22 cellular contexts compared by ENCODE assay signal in the genomic region with DNA sequence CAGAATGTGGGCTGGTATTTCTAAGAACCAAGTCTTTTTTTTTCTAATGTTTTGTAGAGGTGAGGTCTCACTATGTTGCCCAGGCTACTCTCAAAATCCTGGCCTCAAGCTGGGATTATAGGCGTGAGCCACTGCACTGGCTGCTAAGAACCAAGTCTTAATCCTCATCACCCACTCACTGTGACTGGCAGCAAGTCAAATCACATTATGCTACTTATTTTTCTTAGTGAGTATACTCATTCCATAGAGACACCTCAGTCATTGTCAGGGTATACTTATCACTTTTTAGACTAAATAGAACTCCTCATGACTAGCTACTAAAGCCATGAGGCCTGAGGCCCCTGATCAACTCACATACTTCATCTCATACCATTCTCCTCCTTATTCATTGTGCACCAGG.
DNase-seq lines count a peak whose midpoint lies in the region; ATAC-seq and TF ChIP-seq lines count a peak whose summit lies in the region.
"Had no signal": no experiment of that assay in that cellular context is flagged by ENCODE, and none has a peak within 500 bp of the region (broad histone marks: within the 10 kb centered on the region; RNA-seq: fewer than 3 reads in every experiment).

No MANE protein-coding gene starts in this region.

- no peak for TF ChIP-seq RAD21 in IMR-90 (IDR thresholded peaks at IDR 0.05; ENCODE audit: low read length)

- H3K79me1 ChIP-seq in IMR-90 (ENCODE audit: low read depth in 1 of 2, low read length in 2 of 2): no peaks in the 10 kb centered on the region

- DNase-seq in AG04449 (ENCODE audit: low read depth, low spot score): peak; percentile 31
- DNase-seq in IMR-90: peak; percentile 67
- DNase-seq in amniotic epithelial cell (ENCODE audit: low read depth): peak; percentile 54
- DNase-seq in foreskin fibroblast: peak; percentile 16 to 32
- DNase-seq in HCEC 1CT: no peak
- DNase-seq in glomerular visceral epithelial cell (ENCODE audit: extremely low spot score): no peak
- no peak for DNase-seq in heart right ventricle
- DNase-seq in retina: no peak
- DNase-seq: 8988T, COR-L47, DMS53, GF-D8, GOT3, KG1, MG63, NCI-H1092 treated with DMSO at 0.1 percent for 48 hours, NCI-H1694, NCI-H2107, NCI-H226, NCI-H69, PC-9 had no signal

- no peak overlapping the region for H3K27ac ChIP-seq in IMR-90 (ENCODE audit: insufficient read depth, low read length)
- H3K27ac ChIP-seq in heart right ventricle: no peak overlapping the region
- H3K27ac ChIP-seq: PC-9 had no signal

- no peak overlapping the region for H3K9ac ChIP-seq in IMR-90 (ENCODE audit: low read depth, low read length)

- CTCF ChIA-PET in AG04449 (lab: Yijun Ruan, JAX) (no interaction called here), IMR-90 (lab: Yijun Ruan, JAX) (no interaction called here)

- no peak overlapping the region for H3K4ac ChIP-seq in IMR-90 (ENCODE audit: low read depth, low read length)

- H3K27me3 ChIP-seq in IMR-90 (ENCODE audit: control insufficient read depth, insufficient read depth, low read length) (peaks cover 4% of the 10 kb centered on the region; the same call in 1 of the 2 replicates), heart right ventricle (no peaks in the 10 kb centered on the region)
- H3K27me3 ChIP-seq: MG63 had no signal

- H3K9me1 ChIP-seq in IMR-90 (ENCODE audit: insufficient read depth, low read length): no peaks in the 10 kb centered on the region

- no peak overlapping the region for H2BK15ac ChIP-seq in IMR-90 (ENCODE audit: low read depth, low read length)

- H3K23ac ChIP-seq in IMR-90 (ENCODE audit: low read depth, low read length): no peak overlapping the region

- BruUV-seq in IMR-90 (replicated peaks; lab: Mats Ljungman, UMichigan): no TSS peak

- no peaks in the 10 kb centered on the region for H3K9me3 ChIP-seq in IMR-90 (ENCODE audit: control insufficient read depth, insufficient read depth, low read length)
- no peaks in the 10 kb centered on the region for H3K9me3 ChIP-seq in heart right ventricle
- H3K9me3 ChIP-seq: MG63 had no signal

- no peak overlapping the region for H3K56ac ChIP-seq in IMR-90 (ENCODE audit: extremely low read depth, insufficient read depth, low read length)

- TF ChIP-seq CTCF in AG04449 (IDR thresholded peaks at IDR 0.05; ENCODE audit: insufficient read depth, low read length, missing control alignments) (no peak), IMR-90 (conservative IDR thresholded peaks at IDR 0.05; ENCODE audit: low read depth, low read length) (no peak), foreskin fibroblast (IDR thresholded peaks at IDR 0.05; ENCODE audit: low read depth, low read length) (no peak), heart right ventricle (IDR thresholded peaks at IDR 0.05) (no peak)

- intact Hi-C loops in IMR-90 (cut with micrococcal nuclease) (no loop called here), heart right ventricle (cut with DNase I) (no loop called here)

- H4K8ac ChIP-seq in IMR-90 (ENCODE audit: low read depth in 2 of 2, low read length in 2 of 2): no peak overlapping the region

- POLR2A ChIA-PET in AG04449 (lab: Yijun Ruan, JAX) (no interaction called here), IMR-90 (lab: Charles Lee; ENCODE audit: unreplicated experiment) (no interaction called here)

- no peak overlapping the region for H2BK20ac ChIP-seq in IMR-90 (ENCODE audit: low read depth, low read length)

- TF ChIP-seq POLR2A in IMR-90 (IDR thresholded peaks at IDR 0.05; ENCODE audit: low read depth, low read length): no peak

- H2AK9ac ChIP-seq in IMR-90 (replicated peaks; ENCODE audit: low read depth, low read length, poor library complexity): no peak overlapping the region

- no peak overlapping the region for H2BK5ac ChIP-seq in IMR-90 (ENCODE audit: low read depth, low read length, poor library complexity, severe bottlenecking)

- H2BK120ac ChIP-seq in IMR-90 (ENCODE audit: low read depth, low read length): no peak overlapping the region

- ATAC-seq in IMR-90 (ENCODE audit: low read depth): peak; percentile 48; the same call in 1 of the 2 replicates
- ATAC-seq in heart right ventricle: no peak
- ATAC-seq: Right ventricle myocardium inferior had no signal

- in situ Hi-C loops in IMR-90 (cut with MboI; ENCODE audit: low sequenced_read_pairs): no loop called here

- no peak overlapping the region for H2AFZ ChIP-seq in IMR-90 (replicated peaks; ENCODE audit: low read length, poor library complexity)
- H2AFZ ChIP-seq: PC-9 had no signal

- H3K4me3 ChIP-seq in AG04449 (ENCODE audit: low read depth, low read length) (no peak overlapping the region), IMR-90 (ENCODE audit: insufficient read depth, low read depth, low read length) (no peak overlapping the region), foreskin fibroblast (ENCODE audit: low read depth in 1 of 2, low read length in 2 of 2) (no peak overlapping the region), heart right ventricle (no peak overlapping the region)
- H3K4me3 ChIP-seq: MG63, PC-9 had no signal

- WGBS in IMR-90 (ENCODE audit: extremely low coverage in 2 of 2, insufficient read length in 1 of 2), 2 experiments: no CpG with 5 or more reads among the region's 1 CpG
- 93% methylated on average over 1 of the region's 1 CpG for WGBS in heart right ventricle, 2 donors

- H3K4me2 ChIP-seq in IMR-90 (ENCODE audit: low read depth, low read length): no peak overlapping the region
- H3K4me2 ChIP-seq: PC-9 had no signal

- dilution Hi-C loops in IMR-90 (cut with HindIII; ENCODE audit: low sequenced_read_pairs, unreplicated experiment): no loop called here

- H3K36me3 ChIP-seq in IMR-90 (ENCODE audit: control insufficient read depth, insufficient read depth, low read length) (no peaks in the 10 kb centered on the region), heart right ventricle (no peaks in the 10 kb centered on the region)
- H3K36me3 ChIP-seq: MG63 had no signal

- H3K4me1 ChIP-seq in IMR-90 (ENCODE audit: control insufficient read depth, insufficient read depth, low read length) (no peaks in the 10 kb centered on the region), heart right ventricle (no peaks in the 10 kb centered on the region)

- no peak overlapping the region for H4K5ac ChIP-seq in IMR-90 (ENCODE audit: low read depth, low read length)

- no peaks in the 10 kb centered on the region for H4K20me1 ChIP-seq in IMR-90 (ENCODE audit: insufficient read depth, low read length)

- H4K91ac ChIP-seq in IMR-90 (ENCODE audit: insufficient read depth, low read depth, low read length): no peak overlapping the region

- H3K18ac ChIP-seq in IMR-90 (ENCODE audit: low read depth, low read length): no peak overlapping the region

- no peak overlapping the region for H3K14ac ChIP-seq in IMR-90 (replicated peaks; ENCODE audit: low read depth, low read length)

- no peak overlapping the region for H2AK5ac ChIP-seq in IMR-90 (ENCODE audit: low read depth, low read length)

TF ChIP-seq in IMR-90, 13 proteins besides CTCF, POLR2A, EP300 and RAD21:
- no peak for TF ChIP-seq BHLHE40 (IDR thresholded peaks at IDR 0.05; ENCODE audit: low read depth, low read length)
- TF ChIP-seq MAFK (IDR thresholded peaks at IDR 0.05; ENCODE audit: low read depth, low read length): no peak
- no peak for TF ChIP-seq ELK1 (IDR thresholded peaks at IDR 0.05; ENCODE audit: borderline replicate concordance, low read depth, low read length)
- no peak for TF ChIP-seq RFX5 (IDR thresholded peaks at IDR 0.05; ENCODE audit: low read depth, low read length)

Comparison
In these comparisons a context has a peak if more than half of its experiments do, and no peak if none do; other contexts are left out.
1. DNase-seq: peak in AG04449 (single experiment), IMR-90 (single experiment), amniotic epithelial cell (single experiment) and foreskin fibroblast (2 of 2); none in HCEC 1CT (single experiment), glomerular visceral epithelial cell (single experiment), heart right ventricle (0 of 2) and retina (single experiment).